In the genomic region with DNA sequence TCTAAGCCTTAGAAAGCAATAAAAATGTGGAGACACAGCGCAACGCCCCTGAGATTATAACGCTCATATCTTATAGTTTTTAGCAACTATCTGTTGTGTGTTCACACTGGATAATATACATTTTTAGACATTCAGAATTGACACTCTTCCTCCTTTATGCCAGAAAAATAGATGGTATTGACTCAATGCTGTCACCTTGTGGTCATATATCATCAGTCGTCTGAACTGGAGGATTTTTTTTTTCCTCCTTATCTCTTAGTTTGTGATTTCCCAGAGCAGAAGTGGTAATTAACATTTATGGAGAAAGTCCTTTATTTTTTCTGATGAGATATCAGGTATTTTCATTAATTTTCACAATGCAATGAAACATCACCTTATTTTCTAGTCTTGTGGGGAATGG, we compare ENCODE assay signal across 8 cellular contexts.
DNase-seq lines count a peak whose midpoint lies in the region; ATAC-seq and TF ChIP-seq lines count a peak whose summit lies in the region.

No MANE protein-coding gene starts in this region.

- no peaks in the 10 kb centered on the region for H4K20me1 ChIP-seq in MM.1S (ENCODE audit: insufficient read depth, low read length)

- H2BK120ac ChIP-seq in neuronal stem cell (ENCODE audit: low read depth, low read length) = no peak overlapping the region

- peak overlapping the region; percentile 54 for H3K4me3 ChIP-seq in MM.1S (ENCODE audit: low read length)
- H3K4me3 ChIP-seq in neuronal stem cell (ENCODE audit: low read length in 2 of 2) = no peak overlapping the region
- no peak overlapping the region for H3K4me3 ChIP-seq in sigmoid colon

- no peaks in the 10 kb centered on the region for H3K9me3 ChIP-seq in MM.1S (replicated peaks; ENCODE audit: insufficient read depth, low read length)
- no peaks in the 10 kb centered on the region for H3K9me3 ChIP-seq in neuronal stem cell (replicated peaks in 1 of 2; ENCODE audit: control insufficient read depth in 2 of 2, insufficient read depth in 1 of 2, low read depth in 1 of 2, low read length in 2 of 2)
- H3K9me3 ChIP-seq in sigmoid colon = no peaks in the 10 kb centered on the region

- H3K36me3 ChIP-seq in MM.1S (replicated peaks; ENCODE audit: insufficient read depth, low read length) (no peaks in the 10 kb centered on the region), neuronal stem cell (replicated peaks in 1 of 2; ENCODE audit: control insufficient read depth in 2 of 2, insufficient read depth in 2 of 2, low read length in 2 of 2) (no peaks in the 10 kb centered on the region), sigmoid colon (no peaks in the 10 kb centered on the region)

- no peak overlapping the region for H2BK12ac ChIP-seq in neuronal stem cell (ENCODE audit: low read length)

- peak overlapping the region; percentile 76 for H2AFZ ChIP-seq in MM.1S (ENCODE audit: low read length)
- peak overlapping the region; percentile 72 for H2AFZ ChIP-seq in neuronal stem cell (ENCODE audit: low read length)

- no peak overlapping the region for H3K18ac ChIP-seq in neuronal stem cell (ENCODE audit: low read length)

- H3K4me2 ChIP-seq in MM.1S (ENCODE audit: low read depth, low read length) (peak overlapping the region; percentile 78), neuronal stem cell (ENCODE audit: insufficient read depth, low read length, poor library complexity, severe bottlenecking) (no peak overlapping the region)

- peaks cover 18% of the 10 kb centered on the region for H3K4me1 ChIP-seq in MM.1S (ENCODE audit: low read length)
- H3K4me1 ChIP-seq in neuronal stem cell (ENCODE audit: control insufficient read depth in 2 of 2, insufficient read depth in 1 of 2, low read depth in 1 of 2, low read length in 2 of 2) = no peaks in the 10 kb centered on the region
- H3K4me1 ChIP-seq in sigmoid colon = no peaks in the 10 kb centered on the region

- peak; percentile 65 for TF ChIP-seq CTCF in GM13977 (IDR thresholded peaks at IDR 0.05; ENCODE audit: extremely low read depth, insufficient read depth, missing control alignments)
- TF ChIP-seq CTCF in MM.1S (IDR thresholded peaks at IDR 0.05; ENCODE audit: low read length) = peak; percentile 93
- TF ChIP-seq CTCF in sigmoid colon (IDR thresholded peaks at IDR 0.05) = peak in 1 of 4 experiments; percentile 16

- no peak for TF ChIP-seq EP300 in sigmoid colon (IDR thresholded peaks at IDR 0.05)

- H2AK5ac ChIP-seq in neuronal stem cell (ENCODE audit: low read depth, low read length) = no peak overlapping the region

- no peak overlapping the region for H2BK5ac ChIP-seq in neuronal stem cell (ENCODE audit: low read length)

- no peak overlapping the region for H2BK15ac ChIP-seq in neuronal stem cell (ENCODE audit: low read length)

- H3K79me1 ChIP-seq in neuronal stem cell (ENCODE audit: low read depth, low read length) = no peaks in the 10 kb centered on the region

- H3K4ac ChIP-seq in neuronal stem cell (ENCODE audit: low read length) = no peak overlapping the region

- in situ Hi-C loops in GM13977 (cut with MboI; ENCODE audit: low pct_unique_long_range_greater_than_20kb, low sequenced_read_pairs, unreplicated experiment) = no loop called here

- H3K27ac ChIP-seq in MM.1S (ENCODE audit: low read length) = peak overlapping the region; percentile 65; the same call in 1 of the 2 replicates
- H3K27ac ChIP-seq in neuronal stem cell (replicated peaks; ENCODE audit: low read length) = no peak overlapping the region
- no peak overlapping the region for H3K27ac ChIP-seq in sigmoid colon

- H4K91ac ChIP-seq in neuronal stem cell (ENCODE audit: low read depth, low read length, poor library complexity) = no peak overlapping the region

- H3K9me2 ChIP-seq in MM.1S (replicated peaks; ENCODE audit: insufficient read depth, low read length) = no peaks in the 10 kb centered on the region

- H3K14ac ChIP-seq in neuronal stem cell (ENCODE audit: low read length) = no peak overlapping the region

- no peak overlapping the region for H4K8ac ChIP-seq in neuronal stem cell (ENCODE audit: low read depth, low read length)

- WGBS in neuronal stem cell (ENCODE audit: extremely low coverage in 2 of 2, insufficient read length in 2 of 2, insufficient replicate concordance in 1 of 2), 2 donors = no CpG with 5 or more reads among the region's 4 CpGs
- WGBS in sigmoid colon, 2 donors = 13 to 16% methylated on average over 4 of the region's 4 CpGs

- H3K9ac ChIP-seq in MM.1S (ENCODE audit: low read length) (peak overlapping the region; percentile 70), neuronal stem cell (ENCODE audit: low read depth, low read length, poor library complexity) (no peak overlapping the region)

- ATAC-seq in GM21447 (IDR thresholded peaks at IDR 0.05; ENCODE audit: unreplicated experiment) = no peak

- intact Hi-C loops in sigmoid colon (cut with DNase I) = no loop called here

- DNase-seq in GM13977 (ENCODE audit: low spot score) (peak; percentile 7), MM.1S (peak; percentile 76), dermis blood vessel endothelial cell (peak; percentile 26), neuronal stem cell (ENCODE audit: low spot score) (no peak), NCI-H2107 treated with DMSO at 0.1 percent for 48 hours (lab: John Stamatoyannopoulos, UW; ENCODE audit: unreplicated experiment) (no peak), sigmoid colon (no peak)
- DNase-seq in stimulated activated CD4-positive, alpha-beta T cell treated with anti-CD3 and anti-CD28 coated beads, Interleukin-2, amount 100 ng/mL, for 48 hours = no peak

- TF ChIP-seq POLR2A in sigmoid colon (IDR thresholded peaks at IDR 0.05) = no peak

- no peaks in the 10 kb centered on the region for H3K27me3 ChIP-seq in MM.1S (replicated peaks; ENCODE audit: insufficient read depth, low read length)
- no peaks in the 10 kb centered on the region for H3K27me3 ChIP-seq in neuronal stem cell (ENCODE audit: control insufficient read depth in 3 of 3, insufficient read depth in 3 of 3, low read depth in 1 of 3, low read length in 3 of 3)
- H3K27me3 ChIP-seq in sigmoid colon = no peaks in the 10 kb centered on the region

- no peaks in the 10 kb centered on the region for H3K79me2 ChIP-seq in MM.1S (ENCODE audit: low read length)

- no peak overlapping the region for H3K23ac ChIP-seq in neuronal stem cell (ENCODE audit: low read depth, low read length, poor library complexity)

- H3F3A ChIP-seq in MM.1S (ENCODE audit: insufficient read depth, low read length) = peaks cover 6% of the 10 kb centered on the region; the same call in 1 of the 2 replicates

Comparison
In these comparisons a context has a peak if more than half of its experiments do, and no peak if none do; other contexts are left out.
1. DNase-seq: peak in GM13977 (single experiment), MM.1S (single experiment) and dermis blood vessel endothelial cell (single experiment); none in neuronal stem cell (single experiment), NCI-H2107 treated with DMSO at 0.1 percent for 48 hours (single experiment), stimulated activated CD4-positive, alpha-beta T cell treated with anti-CD3 and anti-CD28 coated beads, Interleukin-2, amount 100 ng/mL, for 48 hours (0 of 2) and sigmoid colon (single experiment).